ENCODE assay signal across 14 cellular contexts in genomic region chr6:139530551-139530950, GRCh38.
A peak's percentile ranks its signal among the peaks of the same experiment; 100 is the strongest.
DNase-seq lines count a peak whose midpoint lies in the region; ATAC-seq and TF ChIP-seq lines count a peak whose summit lies in the region.
"Had no signal": no experiment of that assay in that cellular context is flagged by ENCODE, and none has a peak within 500 bp of the region (broad histone marks: within the 10 kb centered on the region; RNA-seq: fewer than 3 reads in every experiment).

No MANE protein-coding gene starts in this region.

- peak overlapping the region; percentile 58 for H3K27ac ChIP-seq in SJSA1
- H3K27ac ChIP-seq in parathyroid adenoma = peak overlapping the region; percentile 61
- H3K27ac ChIP-seq in prostate gland = no peak overlapping the region
- H3K27ac ChIP-seq: colonic mucosa had no signal

- H3K4me2 ChIP-seq in parathyroid adenoma (ENCODE audit: low read length) = peak overlapping the region; percentile 43

- intact Hi-C loops in posterior cingulate gyrus (cut with DNase I) = no loop called here
- intact Hi-C loops in prostate gland (cut with DNase I) = no loop called here

- WGBS in prostate gland = 84% methylated on average over 7 of the region's 7 CpGs

- no peaks in the 10 kb centered on the region for H3K27me3 ChIP-seq in SJSA1 (replicated peaks)
- no peaks in the 10 kb centered on the region for H3K27me3 ChIP-seq in parathyroid adenoma (ENCODE audit: control insufficient read depth, insufficient read depth, low read length)
- no peaks in the 10 kb centered on the region for H3K27me3 ChIP-seq in prostate gland (replicated peaks; ENCODE audit: insufficient read depth)
- H3K27me3 ChIP-seq: colonic mucosa had no signal

- DNase-seq in SJSA1 (ENCODE audit: low read depth in 1 of 2, low spot score in 2 of 2) (no peak), epithelial cell of proximal tubule (ENCODE audit: low read depth) (peak; percentile 74), posterior cingulate gyrus (no peak), germinal center (ENCODE audit: low spot score) (no peak), dedifferentiated amniotic fluid mesenchymal stem cell (ENCODE audit: extremely low spot score) (no peak), prostate gland (ENCODE audit: low spot score) (no peak)
- DNase-seq: C1 segment of cervical spinal cord; colonic mucosa; HCEC 1CT; midbrain; retina; stimulated activated naive CD8-positive, alpha-beta T cell treated with anti-CD3 and anti-CD28 coated beads, Interleukin-15, amount 100 ng/mL, for 72 hours had no signal

- TF ChIP-seq POLR2A in prostate gland (IDR thresholded peaks at IDR 0.05) = no peak

- H3K9ac ChIP-seq in parathyroid adenoma = no peak overlapping the region

- no peaks in the 10 kb centered on the region for H3K9me3 ChIP-seq in SJSA1 (replicated peaks)
- no peaks in the 10 kb centered on the region for H3K9me3 ChIP-seq in parathyroid adenoma (ENCODE audit: control insufficient read depth, low read length)
- no peaks in the 10 kb centered on the region for H3K9me3 ChIP-seq in prostate gland
- H3K9me3 ChIP-seq: colonic mucosa had no signal

- H3K4me1 ChIP-seq in SJSA1 (replicated peaks) (peaks cover 35% of the 10 kb centered on the region), parathyroid adenoma (peaks cover 27% of the 10 kb centered on the region), prostate gland (replicated peaks) (peaks cover 5% of the 10 kb centered on the region)

- TF ChIP-seq CTCF in epithelial cell of proximal tubule (conservative IDR thresholded peaks at IDR 0.05; ENCODE audit: low read depth, low read length) (no peak), parathyroid adenoma (IDR thresholded peaks at IDR 0.05) (no peak), prostate gland (IDR thresholded peaks at IDR 0.05) (no peak)

- ATAC-seq in GM18867 (IDR thresholded peaks at IDR 0.05; ENCODE audit: unreplicated experiment) = peak; percentile 41

- H3K79me2 ChIP-seq in parathyroid adenoma = no peaks in the 10 kb centered on the region

- H2AFZ ChIP-seq in parathyroid adenoma = peak overlapping the region; percentile 77

- no peaks in the 10 kb centered on the region for H3K36me3 ChIP-seq in SJSA1
- no peaks in the 10 kb centered on the region for H3K36me3 ChIP-seq in parathyroid adenoma (ENCODE audit: control insufficient read depth, insufficient read depth, low read length)
- no peaks in the 10 kb centered on the region for H3K36me3 ChIP-seq in prostate gland
- H3K36me3 ChIP-seq: colonic mucosa had no signal

- H3K4me3 ChIP-seq in SJSA1 (no peak overlapping the region), epithelial cell of proximal tubule (ENCODE audit: low read depth, low read length) (no peak overlapping the region), parathyroid adenoma (ENCODE audit: low read depth, low read length) (no peak overlapping the region), prostate gland (no peak overlapping the region)
- H3K4me3 ChIP-seq: colonic mucosa had no signal

Comparison
In these comparisons a context has a peak if more than half of its experiments do, and no peak if none do; other contexts are left out.
1. H3K27ac ChIP-seq: peak in SJSA1 (single experiment) and parathyroid adenoma (single experiment); none in prostate gland (0 of 2).